Comparison of ENCODE assay signal across 10 cellular contexts in genomic region chr5:53749611-53750010, GRCh38.
"Had no signal": no experiment of that assay in that cellular context is flagged by ENCODE, and none has a peak within 500 bp of the region (broad histone marks: within the 10 kb centered on the region; RNA-seq: fewer than 3 reads in every experiment).

No MANE protein-coding gene starts in this region.

- ATAC-seq: psoas muscle, right lobe of liver, WTC11 had no signal

- DNase-seq: activated CD4-positive, alpha-beta memory T cell treated with anti-CD3 and anti-CD28 coated beads, Interleukin-2, amount 10 ng/mL, durations not matched to agents 7 days and 5 days; activated CD4-positive, alpha-beta T cell treated with anti-CD3 and anti-CD28 coated beads for 4 hours; activated naive CD4-positive, alpha-beta T cell treated with anti-CD3 and anti-CD28 coated beads, Interleukin-2, amount 10 ng/mL, durations not matched to agents 7 days and 5 days; activated T-cell treated with anti-CD3 and anti-CD28 coated beads, Interleukin-2, amount 50 U/mL, for 24 hours; islet precursor cell; midbrain; psoas muscle; right lobe of liver; stimulated activated CD4-positive, alpha-beta T cell treated with anti-CD3 and anti-CD28 coated beads, Interleukin-1b, Interleukin-23, amount 100 ng/mL, for 48 hours had no signal
